13 cellular contexts compared by ENCODE assay signal in the genomic region with DNA sequence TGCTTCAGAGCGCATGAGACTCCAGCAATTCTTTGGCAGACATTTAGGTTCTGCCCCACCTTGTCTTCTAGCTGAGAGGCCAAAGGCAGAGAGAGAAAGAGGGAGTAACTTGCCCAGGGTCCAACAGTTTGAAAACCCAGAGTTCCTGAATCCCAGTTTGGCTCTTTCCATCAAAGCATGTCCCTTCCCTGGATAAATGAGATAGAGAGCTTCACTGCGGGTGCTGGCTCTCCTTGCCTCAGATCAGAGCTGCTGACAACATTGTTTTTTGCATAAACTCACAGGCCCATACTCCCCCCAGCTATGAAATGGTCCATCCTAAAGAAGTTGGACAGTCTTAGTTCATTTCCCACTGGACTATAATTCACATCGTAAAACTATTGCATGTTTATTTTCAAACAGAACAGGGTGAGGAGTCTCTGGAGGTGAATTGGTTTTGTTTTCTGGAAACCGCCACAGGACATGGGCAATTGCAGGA. TPM values are rescaled to one million over a fixed set of nuclear protein-coding genes. Genes with fewer than 3 reads are reported as not detected.
DNase-seq lines count a peak whose midpoint lies in the region; ATAC-seq and TF ChIP-seq lines count a peak whose summit lies in the region.
"Had no signal": no experiment of that assay in that cellular context is flagged by ENCODE, and none has a peak within 500 bp of the region (broad histone marks: within the 10 kb centered on the region; RNA-seq: fewer than 3 reads in every experiment).

No MANE protein-coding gene starts in this region.

- peaks cover 14% of the 10 kb centered on the region for H3K4me1 ChIP-seq in RWPE2 (ENCODE audit: insufficient read depth, poor library complexity, severe bottlenecking)
- no peaks in the 10 kb centered on the region for H3K4me1 ChIP-seq in CD8-positive, alpha-beta T cell (ENCODE audit: insufficient read depth, low read length)
- H3K4me1 ChIP-seq: pancreas had no signal

- no peaks in the 10 kb centered on the region for H3K9me3 Mint-ChIP-seq in osteocyte (ENCODE audit: unreplicated experiment)
- no peaks in the 10 kb centered on the region for H3K9me3 Mint-ChIP-seq in CD8-positive, alpha-beta T cell
- H3K9me3 Mint-ChIP-seq: activated T-helper 1 cell treated with anti-CD3 and anti-CD28 coated beads, Interleukin-12 subunit alpha, Interleukin-12 subunit beta, Interleukin-2, Interleukin-4 antibody, amounts not matched to agents 30 ng/mL and 10 ng/mL and 1 ng/mL, durations not matched to agents 14 hours and 24 hours and 36 hours had no signal

- no peaks in the 10 kb centered on the region; the same call in 1 of the 2 replicates for H3K9me3 ChIP-seq in AG04450 (ENCODE audit: control insufficient read depth, insufficient read depth, low read length)
- no peaks in the 10 kb centered on the region for H3K9me3 ChIP-seq in RWPE2 (ENCODE audit: severe bottlenecking)
- no peaks in the 10 kb centered on the region for H3K9me3 ChIP-seq in CD8-positive, alpha-beta T cell (ENCODE audit: low read length)
- H3K9me3 ChIP-seq: pancreas had no signal

- peaks cover 19% of the 10 kb centered on the region for H3K27me3 Mint-ChIP-seq in osteocyte (ENCODE audit: unreplicated experiment)
- peaks cover under 1% of the 10 kb centered on the region for H3K27me3 Mint-ChIP-seq in CD8-positive, alpha-beta T cell (ENCODE audit: low read depth)

- intact Hi-C loops in CD8-positive, alpha-beta T cell (cut with DNase I, micrococcal nuclease) = no loop called here

- DNase-seq in AG04450 (ENCODE audit: low read depth, low spot score) (no peak), RWPE2 (ENCODE audit: low spot score) (no peak), fibroblast of the aortic adventitia (ENCODE audit: low read depth) (peak; percentile 88), osteocyte (ENCODE audit: extremely low spot score, unreplicated experiment) (no peak), activated gamma-delta T cell treated with Interleukin-2 at 50 U/mL for 16 hours (no peak), MV-4-11 (lab: John Stamatoyannopoulos, UW) (no peak)
- DNase-seq in CD8-positive, alpha-beta T cell = no peak
- no peak for DNase-seq in stimulated activated CD4-positive, alpha-beta T cell treated with anti-CD3 and anti-CD28 coated beads, Interleukin-1b, Interleukin-23, amount 100 ng/mL, for 48 hours
- DNase-seq: caudate nucleus, NCI-H1417 treated with DMSO at 0.1 percent for 48 hours, pancreas, substantia nigra had no signal

- H3K36me3 ChIP-seq in RWPE2 (ENCODE audit: low read depth) = no peaks in the 10 kb centered on the region
- H3K36me3 ChIP-seq in CD8-positive, alpha-beta T cell (ENCODE audit: insufficient read depth, low read length) = no peaks in the 10 kb centered on the region
- H3K36me3 ChIP-seq: pancreas had no signal

- POLR2A ChIA-PET in AG04450 (lab: Yijun Ruan, JAX) = no interaction called here
- POLR2A ChIA-PET in CD8-positive, alpha-beta T cell (lab: Charles Lee) = no interaction called here

- H3K27me3 ChIP-seq in AG04450 (ENCODE audit: control insufficient read depth, insufficient read depth, low read length) (peaks cover 3% of the 10 kb centered on the region), RWPE2 (ENCODE audit: insufficient read depth, poor library complexity, severe bottlenecking) (no peaks in the 10 kb centered on the region)
- H3K27me3 ChIP-seq in CD8-positive, alpha-beta T cell (ENCODE audit: insufficient read depth, low read length) = no peaks in the 10 kb centered on the region
- H3K27me3 ChIP-seq: pancreas had no signal

- peaks cover 2% of the 10 kb centered on the region for H3K36me3 Mint-ChIP-seq in osteocyte (ENCODE audit: unreplicated experiment)
- no peaks in the 10 kb centered on the region for H3K36me3 Mint-ChIP-seq in CD8-positive, alpha-beta T cell

- peak overlapping the region; percentile 92 for H3K27ac Mint-ChIP-seq in osteocyte (ENCODE audit: unreplicated experiment)
- H3K27ac Mint-ChIP-seq in CD8-positive, alpha-beta T cell = no peak overlapping the region
- H3K27ac Mint-ChIP-seq: activated T-helper 1 cell treated with anti-CD3 and anti-CD28 coated beads, Interleukin-12 subunit alpha, Interleukin-12 subunit beta, Interleukin-2, Interleukin-4 antibody, amounts not matched to agents 30 ng/mL and 10 ng/mL and 1 ng/mL, durations not matched to agents 14 hours and 24 hours and 36 hours had no signal

- peak overlapping the region; percentile 62 for H3K27ac ChIP-seq in AG04450 (ENCODE audit: low read depth, low read length)
- peak overlapping the region; percentile 51 for H3K27ac ChIP-seq in RWPE2 (ENCODE audit: poor library complexity, severe bottlenecking)
- H3K27ac ChIP-seq in CD8-positive, alpha-beta T cell (ENCODE audit: low read depth, low read length) = no peak overlapping the region
- H3K27ac ChIP-seq: pancreas had no signal

- TF ChIP-seq CTCF in AG04450 (IDR thresholded peaks at IDR 0.05; ENCODE audit: low read depth, low read length) = no peak
- TF ChIP-seq CTCF in RWPE2 (IDR thresholded peaks at IDR 0.05; ENCODE audit: poor library complexity, severe bottlenecking) = no peak
- TF ChIP-seq CTCF in fibroblast of the aortic adventitia (IDR thresholded peaks at IDR 0.05; ENCODE audit: insufficient read depth, low read length) = no peak
- TF ChIP-seq CTCF in osteocyte (IDR thresholded peaks at IDR 0.05) = no peak
- no peak for TF ChIP-seq CTCF in CD8-positive, alpha-beta T cell (IDR thresholded peaks at IDR 0.05)

- CTCF ChIA-PET in AG04450 (lab: Charles Lee) = interaction anchor here (1.0 to 2.3 kb wide), 3 partner anchors 18 to 74 kb away, joined by 3 to 10 read pairs (median 5); no protein-coding TSS in a partner anchor
- CTCF ChIA-PET in CD8-positive, alpha-beta T cell (lab: Charles Lee) = no interaction called here

- peaks cover 45% of the 10 kb centered on the region for H3K4me1 Mint-ChIP-seq in osteocyte (ENCODE audit: unreplicated experiment)
- H3K4me1 Mint-ChIP-seq in CD8-positive, alpha-beta T cell (ENCODE audit: low read depth) = no peaks in the 10 kb centered on the region

- no peak for ATAC-seq in RWPE2 (ENCODE audit: low read depth)
- ATAC-seq in CD8-positive, alpha-beta T cell = no peak

- no peak overlapping the region for H3K4me3 Mint-ChIP-seq in osteocyte (ENCODE audit: unreplicated experiment)
- H3K4me3 Mint-ChIP-seq in CD8-positive, alpha-beta T cell = no peak overlapping the region
- H3K4me3 Mint-ChIP-seq: activated T-helper 1 cell treated with anti-CD3 and anti-CD28 coated beads, Interleukin-12 subunit alpha, Interleukin-12 subunit beta, Interleukin-2, Interleukin-4 antibody, amounts not matched to agents 30 ng/mL and 10 ng/mL and 1 ng/mL, durations not matched to agents 14 hours and 24 hours and 36 hours had no signal

- H3K4me3 ChIP-seq in AG04450 (ENCODE audit: low read depth, low read length) (peak overlapping the region; percentile 1; the same call in 1 of the 2 replicates), RWPE2 (ENCODE audit: severe bottlenecking) (no peak overlapping the region), fibroblast of the aortic adventitia (ENCODE audit: low read depth, low read length) (peak overlapping the region; percentile 26)
- H3K4me3 ChIP-seq in CD8-positive, alpha-beta T cell (ENCODE audit: low read depth, low read length) = no peak overlapping the region
- H3K4me3 ChIP-seq: pancreas had no signal

RNA-seq across cellular contexts. Expression of gene SLC14A2, which starts 25.2 kb away (rescaled TPM):
- not detected in 2 replicates for polyA plus RNA-seq in AG04450 (2011; rRNA removed)
- not detected in 2 replicates for polyA minus RNA-seq in AG04450 (2011; rRNA and poly(A)+ RNA removed)
- 0.16 TPM in 1 of 2 replicates, not detected in the other for total RNA-seq in fibroblast of the aortic adventitia (ENCODE audit: low replicate concordance)
- total RNA-seq in osteocyte = not detected in 2 replicates
- not detected for total RNA-seq in CD8-positive, alpha-beta T cell
- total RNA-seq: activated T-helper 1 cell treated with anti-CD3 and anti-CD28 coated beads, Interleukin-12 subunit alpha, Interleukin-12 subunit beta, Interleukin-2, Interleukin-4 antibody, amounts not matched to agents 30 ng/mL and 10 ng/mL and 1 ng/mL, durations not matched to agents 14 hours and 24 hours and 36 hours had no signal

Comparison
In these comparisons a context has a peak if more than half of its experiments do, and no peak if none do; other contexts are left out.
1. H3K4me3 ChIP-seq: peak in AG04450 (single experiment) and fibroblast of the aortic adventitia (single experiment); none in RWPE2 (single experiment) and CD8-positive, alpha-beta T cell (single experiment).